In genomic region chr12:132720606-132721005, GRCh38 we compare ENCODE assay signal across 22 cellular contexts. TPM values are rescaled to one million over a fixed set of nuclear protein-coding genes. Genes with fewer than 3 reads are reported as not detected.
DNase-seq lines count a peak whose midpoint lies in the region; ATAC-seq and TF ChIP-seq lines count a peak whose summit lies in the region.
"Had no signal": no experiment of that assay in that cellular context is flagged by ENCODE, and none has a peak within 500 bp of the region (broad histone marks: within the 10 kb centered on the region; RNA-seq: fewer than 3 reads in every experiment).

No MANE protein-coding gene starts in this region.

- no peak for ATAC-seq in activated T-cell treated with anti-CD3 and anti-CD28 coated beads, Interleukin-2, amount 50 U/mL, for 72 hours (replicated peaks in 1 of 2)
- ATAC-seq in activated T-cell treated with anti-CD3 and anti-CD28 coated beads, Interleukin-2, amount 50 U/mL, for 4 hours: no peak
- ATAC-seq in gastrocnemius medialis: no peak

- peaks cover 31% of the 10 kb centered on the region for H4K20me1 ChIP-seq in osteoblast (ENCODE audit: insufficient read depth, low read length)
- peaks cover 28% of the 10 kb centered on the region for H4K20me1 ChIP-seq in SK-N-SH (ENCODE audit: insufficient read depth)

- POLR2A ChIA-PET in RWPE1 (lab: Yijun Ruan, JAX; ENCODE audit: low non-redundant PET): no interaction called here
- POLR2A ChIA-PET in SK-N-SH (lab: Yijun Ruan, JAX): interaction anchor here (1.0 kb wide), 1 partner anchor 10 kb away, joined by 5 read pairs; the partner anchor contains the start of gene PGAM5

- BruUV-seq in Calu3 (replicated peaks; lab: Mats Ljungman, UMichigan): no TSS peak

- H3K4me1 ChIP-seq in osteoblast (ENCODE audit: insufficient read depth, low read length) (peaks cover 6% of the 10 kb centered on the region), SK-N-SH (ENCODE audit: control insufficient read depth in 1 of 2, insufficient read depth in 2 of 2, low read depth in 1 of 2, low read length in 1 of 2) (no peaks in the 10 kb centered on the region), gastrocnemius medialis (no peaks in the 10 kb centered on the region)
- H3K4me1 ChIP-seq: Peyer's patch, SJSA1 had no signal

- no peak for TF ChIP-seq EP300 in SK-N-SH (IDR thresholded peaks at IDR 0.05; ENCODE audit: borderline replicate concordance in 1 of 2, low read depth in 1 of 2, low read length in 1 of 2)

- intact Hi-C loops in Calu3 (cut with micrococcal nuclease; ENCODE audit: unreplicated experiment) (no loop called here), gastrocnemius medialis (cut with DNase I; ENCODE audit: low total_unique reads) (no loop called here)

- H3K36me3 ChIP-seq in osteoblast (ENCODE audit: insufficient read depth, low read length) (peaks cover 67% of the 10 kb centered on the region), SK-N-SH (replicated peaks in 1 of 2; ENCODE audit: control insufficient read depth in 1 of 2, insufficient read depth in 2 of 2, low read length in 1 of 2) (peaks cover 37 to 60% of the 10 kb centered on the region in 2 experiments), gastrocnemius medialis (peaks cover 0 to 82% of the 10 kb centered on the region in 2 donors)

- TF ChIP-seq POLR2A in gastrocnemius medialis (IDR thresholded peaks at IDR 0.05): no peak

- H3K9me3 ChIP-seq in osteoblast (ENCODE audit: low read depth, low read length) (no peaks in the 10 kb centered on the region), SK-N-SH (no peaks in the 10 kb centered on the region), gastrocnemius medialis (no peaks in the 10 kb centered on the region)
- H3K9me3 ChIP-seq: Peyer's patch, SJSA1 had no signal

- H3K27ac ChIP-seq in RWPE1: peak overlapping the region; percentile 52
- H3K27ac ChIP-seq in osteoblast (ENCODE audit: low read depth, low read length): no peak overlapping the region
- no peak overlapping the region for H3K27ac ChIP-seq in SK-N-SH (ENCODE audit: low read depth in 2 of 2, low read length in 1 of 2)
- no peak overlapping the region for H3K27ac ChIP-seq in gastrocnemius medialis
- H3K27ac ChIP-seq: C4-2B, Peyer's patch, SJSA1 had no signal

- no peaks in the 10 kb centered on the region for H3K27me3 Mint-ChIP-seq in activated T-cell treated with anti-CD3 and anti-CD28 coated beads, Interleukin-2, amount 50 U/mL, for 72 hours (ENCODE audit: low read depth)
- H3K27me3 Mint-ChIP-seq in activated T-cell treated with anti-CD3 and anti-CD28 coated beads, Interleukin-2, amount 50 U/mL, for 4 hours (ENCODE audit: low read depth): no peaks in the 10 kb centered on the region
- no peaks in the 10 kb centered on the region for H3K27me3 Mint-ChIP-seq in Calu3 (ENCODE audit: unreplicated experiment)
- H3K27me3 Mint-ChIP-seq: CD8-positive, alpha-beta memory T cell had no signal

- H3K4me1 Mint-ChIP-seq in activated T-cell treated with anti-CD3 and anti-CD28 coated beads, Interleukin-2, amount 50 U/mL, for 72 hours (ENCODE audit: low read depth): peaks cover 5% of the 10 kb centered on the region
- H3K4me1 Mint-ChIP-seq in activated T-cell treated with anti-CD3 and anti-CD28 coated beads, Interleukin-2, amount 50 U/mL, for 4 hours (ENCODE audit: low read depth): no peaks in the 10 kb centered on the region
- H3K4me1 Mint-ChIP-seq in Calu3 (ENCODE audit: low read depth, unreplicated experiment): no peaks in the 10 kb centered on the region
- H3K4me1 Mint-ChIP-seq: CD8-positive, alpha-beta memory T cell had no signal

- H3K4me3 Mint-ChIP-seq in activated T-cell treated with anti-CD3 and anti-CD28 coated beads, Interleukin-2, amount 50 U/mL, for 72 hours: no peak overlapping the region
- H3K4me3 Mint-ChIP-seq in activated T-cell treated with anti-CD3 and anti-CD28 coated beads, Interleukin-2, amount 50 U/mL, for 4 hours: no peak overlapping the region
- no peak overlapping the region for H3K4me3 Mint-ChIP-seq in Calu3 (ENCODE audit: low read depth, unreplicated experiment)
- H3K4me3 Mint-ChIP-seq: CD8-positive, alpha-beta memory T cell had no signal

- DNase-seq in activated T-cell treated with anti-CD3 and anti-CD28 coated beads, Interleukin-2, amount 50 U/mL, for 72 hours: no peak
- no peak for DNase-seq in activated T-cell treated with anti-CD3 and anti-CD28 coated beads, Interleukin-2, amount 50 U/mL, for 4 hours
- DNase-seq in Calu3 (no peak), RWPE1 (ENCODE audit: low spot score) (no peak), osteoblast (ENCODE audit: insufficient read length, low spot score, missing footprints) (peak; percentile 36), SK-N-SH (no peak), NCI-H510A (lab: John Stamatoyannopoulos, UW) (no peak), gastrocnemius medialis (no peak)
- DNase-seq: CD8-positive, alpha-beta memory T cell; DMS53; GDM1; GOT3; KG1; NCI-H1092; NCI-H1436 treated with DMSO at 0.1 percent for 48 hours; NCI-H1930; NCI-H2227 treated with DMSO at 0.1 percent for 48 hours; NCI-H524; NCI-H82; Peyer's patch had no signal

- peak overlapping the region; percentile 62 for H3K27ac Mint-ChIP-seq in activated T-cell treated with anti-CD3 and anti-CD28 coated beads, Interleukin-2, amount 50 U/mL, for 72 hours
- H3K27ac Mint-ChIP-seq in Calu3 (ENCODE audit: unreplicated experiment): peak overlapping the region; percentile 7

- in situ Hi-C loops in gastrocnemius medialis (cut with MboI; ENCODE audit: low sequenced_read_pairs in 4 of 4): no loop called here

- no peak for TF ChIP-seq RAD21 in SK-N-SH (IDR thresholded peaks at IDR 0.05; ENCODE audit: low read length)

- TF ChIP-seq CTCF in Calu3 (IDR thresholded peaks at IDR 0.05; ENCODE audit: unreplicated experiment) (no peak), RWPE1 (conservative IDR thresholded peaks at IDR 0.05; ENCODE audit: low read depth) (no peak), osteoblast (IDR thresholded peaks at IDR 0.05; ENCODE audit: extremely low read depth, low read depth, low read length) (no peak), SK-N-SH (IDR thresholded peaks at IDR 0.05) (no peak), gastrocnemius medialis (IDR thresholded peaks at IDR 0.05 in 4 of 5, conservative IDR thresholded peaks at IDR 0.05 in 1 of 5) (no peak)

- H2AFZ ChIP-seq in osteoblast (ENCODE audit: low read length) (no peak overlapping the region), SK-N-SH (ENCODE audit: low read depth) (no peak overlapping the region)

- 90% methylated on average over 15 of the region's 16 CpGs for WGBS in SK-N-SH (ENCODE audit: low lambda C conversion rate)

- no peak overlapping the region for H3K4me3 ChIP-seq in osteoblast (ENCODE audit: insufficient read depth, low read length)
- no peak overlapping the region for H3K4me3 ChIP-seq in SK-N-SH (ENCODE audit: low read depth in 2 of 2, low read length in 1 of 2)
- H3K4me3 ChIP-seq in gastrocnemius medialis: no peak overlapping the region
- H3K4me3 ChIP-seq: Peyer's patch, SJSA1 had no signal

- H3K27me3 ChIP-seq in osteoblast (ENCODE audit: insufficient read depth, low read length) (no peaks in the 10 kb centered on the region), SK-N-SH (ENCODE audit: insufficient read depth) (no peaks in the 10 kb centered on the region), gastrocnemius medialis (no peaks in the 10 kb centered on the region)
- H3K27me3 ChIP-seq: Peyer's patch, SJSA1 had no signal

- H3K9me3 Mint-ChIP-seq in activated T-cell treated with anti-CD3 and anti-CD28 coated beads, Interleukin-2, amount 50 U/mL, for 72 hours: no peaks in the 10 kb centered on the region
- no peaks in the 10 kb centered on the region for H3K9me3 Mint-ChIP-seq in activated T-cell treated with anti-CD3 and anti-CD28 coated beads, Interleukin-2, amount 50 U/mL, for 4 hours
- no peaks in the 10 kb centered on the region for H3K9me3 Mint-ChIP-seq in Calu3 (ENCODE audit: low read depth, unreplicated experiment)
- H3K9me3 Mint-ChIP-seq: CD8-positive, alpha-beta memory T cell had no signal

- no peaks in the 10 kb centered on the region for H3K9me2 ChIP-seq in SK-N-SH

- H3K4me2 ChIP-seq in osteoblast (ENCODE audit: insufficient read depth, low read length) (no peak overlapping the region), SK-N-SH (no peak overlapping the region)

- H3K79me2 ChIP-seq in osteoblast (ENCODE audit: insufficient read depth, low read length): peaks cover 40% of the 10 kb centered on the region
- peaks cover 20% of the 10 kb centered on the region; the same call in 1 of the 2 replicates for H3K79me2 ChIP-seq in SK-N-SH (ENCODE audit: insufficient read depth)

- H3K9ac ChIP-seq in SK-N-SH: no peak overlapping the region

- H3F3A ChIP-seq in SK-N-SH (replicated peaks; ENCODE audit: insufficient read depth): peaks cover 26% of the 10 kb centered on the region

- CTCF ChIA-PET in Calu3 (lab: Charles Lee) (interaction anchor here (0.7 kb wide), 1 partner anchor 236 kb away, joined by 3 read pairs; the partner anchor contains the start of gene ZNF605), RWPE1 (lab: Yijun Ruan, JAX) (no interaction called here), SK-N-SH (lab: Yijun Ruan, JAX) (no interaction called here)

- peaks cover 9 to 33% of the 10 kb centered on the region in 2 donors for H3K36me3 Mint-ChIP-seq in activated T-cell treated with anti-CD3 and anti-CD28 coated beads, Interleukin-2, amount 50 U/mL, for 72 hours (ENCODE audit: insufficient read depth in 2 of 2)
- peaks cover 29% of the 10 kb centered on the region for H3K36me3 Mint-ChIP-seq in activated T-cell treated with anti-CD3 and anti-CD28 coated beads, Interleukin-2, amount 50 U/mL, for 4 hours (ENCODE audit: insufficient read depth)
- peaks cover 99% of the 10 kb centered on the region for H3K36me3 Mint-ChIP-seq in Calu3 (ENCODE audit: insufficient read depth, unreplicated experiment)

RNA-seq across cellular contexts. Expression of gene PGAM5, which starts 10.0 kb away (rescaled TPM):
- total RNA-seq in activated T-cell treated with anti-CD3 and anti-CD28 coated beads, Interleukin-2, amount 50 U/mL, for 72 hours: 10 to 100 TPM; 47.8 to 55.7 TPM
- 100 to 1,000 TPM; 128 to 170 (median 147) TPM for total RNA-seq in activated T-cell treated with anti-CD3 and anti-CD28 coated beads, Interleukin-2, amount 50 U/mL, for 4 hours
- total RNA-seq in Calu3 (2022) (100 and 101 TPM in 2 replicates), osteoblast (20.9 and 24.6 TPM in 2 replicates), gastrocnemius medialis (10 to 100 TPM; 36.6 to 75.1 (median 62.8) TPM)
- polyA plus RNA-seq in SK-N-SH (2012; rRNA removed): 19.9 and 22.5 TPM in 2 replicates
- 11.6 and 15.3 TPM in 2 replicates for polyA plus RNA-seq in SK-N-SH (2012; cell fraction: cytosol; rRNA removed)
- 14.8 and 16.5 TPM in 2 replicates for polyA plus RNA-seq in SK-N-SH (2012; cell fraction: nucleus; rRNA removed)

RNA-seq across cellular contexts. Expression of gene PXMP2, which starts 33.2 kb away (rescaled TPM):
- total RNA-seq in activated T-cell treated with anti-CD3 and anti-CD28 coated beads, Interleukin-2, amount 50 U/mL, for 72 hours: 10 to 100 TPM; 16.2 to 19.7 TPM
- total RNA-seq in activated T-cell treated with anti-CD3 and anti-CD28 coated beads, Interleukin-2, amount 50 U/mL, for 4 hours: 10 to 100 TPM in 1 of 3 donors, 1 to 10 TPM in 2; 5.9 to 11.5 (median 7.0) TPM
- total RNA-seq in Calu3 (2022) (41.9 and 45.0 TPM in 2 replicates), osteoblast (10.1 and 10.6 TPM in 2 replicates), gastrocnemius medialis (10 to 100 TPM; 16.0 to 44.8 (median 38.6) TPM)
- 25.4 and 35.8 TPM in 2 replicates for polyA plus RNA-seq in SK-N-SH (2012; rRNA removed)
- 23.8 and 25.0 TPM in 2 replicates for polyA plus RNA-seq in SK-N-SH (2012; cell fraction: cytosol; rRNA removed)
- 21.8 and 26.8 TPM in 2 replicates for polyA plus RNA-seq in SK-N-SH (2012; cell fraction: nucleus; rRNA removed)

RNA-seq across cellular contexts. Expression of gene POLE, which starts 33.5 kb away (rescaled TPM):
- total RNA-seq in activated T-cell treated with anti-CD3 and anti-CD28 coated beads, Interleukin-2, amount 50 U/mL, for 72 hours: 100 to 1,000 TPM; 111 to 131 TPM
- 100 to 1,000 TPM in 2 of 3 donors, 10 to 100 TPM in 1; 98.4 to 110 (median 101) TPM for total RNA-seq in activated T-cell treated with anti-CD3 and anti-CD28 coated beads, Interleukin-2, amount 50 U/mL, for 4 hours
- total RNA-seq in Calu3 (2022): 179 and 200 TPM in 2 replicates
- 15.2 and 22.1 TPM in 2 replicates for total RNA-seq in osteoblast
- polyA plus RNA-seq in SK-N-SH (2012; rRNA removed): 17.8 and 20.1 TPM in 2 replicates
- 5.5 and 6.8 TPM in 2 replicates for polyA plus RNA-seq in SK-N-SH (2012; cell fraction: cytosol; rRNA removed)
- polyA plus RNA-seq in SK-N-SH (2012; cell fraction: nucleus; rRNA removed): 89.3 and 94.3 TPM in 2 replicates
- 10 to 100 TPM in 2 of 4 donors, 1 to 10 TPM in 2; 7.1 to 18.7 (median 11.1) TPM for total RNA-seq in gastrocnemius medialis

RNA-seq across cellular contexts. Expression of gene ANKLE2, which starts 41.0 kb away (rescaled TPM):
- 100 to 1,000 TPM; 154 to 189 TPM for total RNA-seq in activated T-cell treated with anti-CD3 and anti-CD28 coated beads, Interleukin-2, amount 50 U/mL, for 72 hours
- 100 to 1,000 TPM in 2 of 3 donors, 10 to 100 TPM in 1; 96.7 to 112 (median 111) TPM for total RNA-seq in activated T-cell treated with anti-CD3 and anti-CD28 coated beads, Interleukin-2, amount 50 U/mL, for 4 hours
- total RNA-seq in Calu3 (2022) (175 and 190 TPM in 2 replicates), osteoblast (79.9 and 86.1 TPM in 2 replicates), gastrocnemius medialis (10 to 100 TPM; 29.6 to 44.9 (median 34.6) TPM)
- polyA plus RNA-seq in SK-N-SH (2012; rRNA removed): 55.1 and 85.2 TPM in 2 replicates
- 22.7 and 26.0 TPM in 2 replicates for polyA plus RNA-seq in SK-N-SH (2012; cell fraction: cytosol; rRNA removed)
- polyA plus RNA-seq in SK-N-SH (2012; cell fraction: nucleus; rRNA removed): 301 and 345 TPM in 2 replicates
